8 cellular contexts compared by ENCODE assay signal in the genomic region with DNA sequence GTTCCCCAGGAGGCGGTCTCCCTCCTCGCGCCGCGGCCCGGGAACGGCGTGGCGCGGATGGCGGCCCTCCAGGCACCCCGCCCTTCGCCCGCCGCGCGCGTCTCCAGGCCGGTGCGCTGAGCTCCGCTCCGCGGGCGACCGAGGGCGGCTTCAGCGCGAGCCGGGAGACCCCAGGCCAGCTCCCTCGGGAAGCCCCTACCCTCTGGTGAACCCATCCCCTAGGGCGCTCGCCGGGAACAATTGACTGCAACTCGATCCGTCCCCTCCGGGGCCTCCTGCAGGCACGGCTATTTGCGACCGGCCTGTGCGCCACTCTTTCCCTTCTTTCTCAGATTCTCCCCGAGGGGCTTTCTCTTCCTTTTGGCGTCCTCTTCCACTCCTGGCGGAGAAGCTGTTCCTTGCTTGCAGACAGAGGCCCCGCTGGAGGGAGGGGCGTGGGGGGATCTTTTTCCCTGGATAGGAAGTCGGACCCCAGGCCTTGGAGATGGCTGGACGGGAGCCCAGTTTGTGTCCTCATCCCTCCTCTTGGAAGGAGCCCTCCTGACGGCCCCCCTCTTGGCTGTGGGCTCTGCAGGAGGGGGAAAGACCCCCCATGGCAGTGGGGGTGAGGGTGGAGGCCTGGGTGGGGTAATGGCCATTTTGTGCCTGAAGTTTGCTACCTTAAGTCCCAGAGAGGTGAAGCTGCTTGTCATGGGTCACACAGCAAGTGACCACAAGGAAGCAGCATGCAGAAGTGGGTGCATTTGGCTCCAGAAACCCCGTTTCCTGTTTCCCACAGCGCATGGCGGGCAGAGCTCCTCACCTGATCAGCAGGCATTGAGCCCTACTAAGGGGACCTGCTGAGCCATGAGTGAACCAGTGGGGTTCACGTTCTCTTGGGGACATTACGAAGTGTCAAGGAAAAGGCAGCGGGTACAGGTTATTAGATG. TPM values are rescaled to one million over a fixed set of nuclear protein-coding genes. Genes with fewer than 3 reads are reported as not detected.
DNase-seq lines count a peak whose midpoint lies in the region; ATAC-seq, FAIRE-seq and TF ChIP-seq lines count a peak whose summit lies in the region.

No MANE protein-coding gene starts in this region.

- peaks cover 14% of the 10 kb centered on the region for H3K79me1 ChIP-seq in H1 (ENCODE audit: low read depth, low read length)

- peak overlapping the region in 3 of 9 donors; percentile 3 to 88 (median 59) for H3K27ac Mint-ChIP-seq in naive thymus-derived CD4-positive, alpha-beta T cell

- peak overlapping the region; percentile 80 for H2BK120ac ChIP-seq in H1 (replicated peaks; ENCODE audit: low read depth, low read length)

- H3K4me2 ChIP-seq in H1 (ENCODE audit: insufficient read depth in 1 of 2, low read depth in 2 of 2, low read length in 2 of 2) = peak overlapping the region; percentile 93 to 95

- no peak overlapping the region for H3K14ac ChIP-seq in H1 (ENCODE audit: insufficient read length)

- peak; percentile 57 for DNase-seq in AG08396 (ENCODE audit: low spot score)
- DNase-seq in GM13977 (ENCODE audit: low spot score) = peak; percentile 54
- DNase-seq in RWPE2 (ENCODE audit: low spot score) = peak; percentile 60
- peak in 1 of 2 experiments; percentile 82 for DNase-seq in H1 (ENCODE audit: low read depth in 1 of 2, low spot score in 2 of 2)
- DNase-seq in naive thymus-derived CD4-positive, alpha-beta T cell = peak in 1 of 9 donors; percentile 49
- no peak for DNase-seq in SIG-M5 treated with dmso at 0.1 percent for 504 hours (lab: John Stamatoyannopoulos, UW; ENCODE audit: unreplicated experiment)
- no peak for DNase-seq in NCI-H2029 (lab: John Stamatoyannopoulos, UW)

- peak overlapping the region; percentile 90; the same call in 1 of the 2 replicates for H2BK5ac ChIP-seq in H1 (ENCODE audit: low read depth, low read length)

- WGBS in H1 (ENCODE audit: extremely low coverage in 1 of 2, insufficient coverage in 1 of 2, insufficient read length in 1 of 2, insufficient replicate concordance in 2 of 2, low coverage in 1 of 2, low lambda C conversion rate in 2 of 2, missing lambda C conversion rate in 1 of 2), 2 experiments = 6% methylated on average over 30 of the region's 54 CpGs; no CpG with 5 or more reads in 1 of the 2 experiments

- H3K27me3 ChIP-seq in RWPE2 (ENCODE audit: insufficient read depth, poor library complexity, severe bottlenecking) = no peaks in the 10 kb centered on the region
- H3K27me3 ChIP-seq in H1 (replicated peaks in 1 of 4; ENCODE audit: control insufficient read depth in 3 of 4, extremely low read depth in 1 of 4, insufficient read depth in 3 of 4, low read length in 3 of 4) = peaks cover 0 to 15% (median 8%) of the 10 kb centered on the region in 4 experiments; a peak in 3 of 7 replicates
- peaks cover 0 to 12% of the 10 kb centered on the region in 2 donors for H3K27me3 ChIP-seq in naive thymus-derived CD4-positive, alpha-beta T cell (ENCODE audit: control insufficient read depth in 2 of 2, insufficient read depth in 2 of 2, low read length in 2 of 2)

- peak overlapping the region; percentile 50 for H3K4me3 ChIP-seq in RWPE2 (ENCODE audit: severe bottlenecking)
- peak overlapping the region; percentile 73 to 80 (median 77) for H3K4me3 ChIP-seq in H1 (ENCODE audit: extremely low read depth in 1 of 4, insufficient read depth in 2 of 4, low read depth in 3 of 4, low read length in 4 of 4)
- H3K4me3 ChIP-seq in naive thymus-derived CD4-positive, alpha-beta T cell (ENCODE audit: low read length) = peak overlapping the region; percentile 25

- H2AK5ac ChIP-seq in H1 (ENCODE audit: low read depth, low read length) = peak overlapping the region; percentile 94

- in situ Hi-C loops in GM13977 (cut with MboI; ENCODE audit: low pct_unique_long_range_greater_than_20kb, low sequenced_read_pairs, unreplicated experiment) = no loop called here

- no peak for TF ChIP-seq EP300 in H1 (IDR thresholded peaks at IDR 0.05; ENCODE audit: borderline replicate concordance in 1 of 2, low read depth in 2 of 2, low read length in 2 of 2)

- H3K36me3 ChIP-seq in RWPE2 (ENCODE audit: low read depth) (peaks cover 45% of the 10 kb centered on the region), H1 (ENCODE audit: control insufficient read depth in 2 of 4, insufficient read depth in 4 of 4, low read length in 3 of 4) (no peaks in the 10 kb centered on the region)
- no peaks in the 10 kb centered on the region for H3K36me3 ChIP-seq in naive thymus-derived CD4-positive, alpha-beta T cell (ENCODE audit: control insufficient read depth in 2 of 3, insufficient read depth in 3 of 3, low read length in 3 of 3)

- H3K4me1 ChIP-seq in RWPE2 (ENCODE audit: insufficient read depth, poor library complexity, severe bottlenecking) (peaks cover 43% of the 10 kb centered on the region), H1 (replicated peaks in 1 of 4; ENCODE audit: control insufficient read depth in 3 of 4, insufficient read depth in 4 of 4, low read length in 3 of 4) (peaks cover 0 to 44% (median 37%) of the 10 kb centered on the region in 4 experiments; a peak in 6 of 7 replicates)
- peaks cover 14 to 31% of the 10 kb centered on the region in 2 donors for H3K4me1 ChIP-seq in naive thymus-derived CD4-positive, alpha-beta T cell (ENCODE audit: control insufficient read depth in 2 of 2, insufficient read depth in 2 of 2, low read length in 2 of 2)

- H4K20me1 ChIP-seq in H1 (replicated peaks in 1 of 2; ENCODE audit: control insufficient read depth in 1 of 2, insufficient read depth in 2 of 2, low read length in 2 of 2) = peaks cover 16 to 32% of the 10 kb centered on the region in 2 experiments

- ATAC-seq in RWPE2 (ENCODE audit: low read depth) (no peak), HG03342 (IDR thresholded peaks at IDR 0.05; ENCODE audit: unreplicated experiment) (no peak)
- ATAC-seq in naive thymus-derived CD4-positive, alpha-beta T cell = no peak

- H4K5ac ChIP-seq in H1 (ENCODE audit: insufficient read length, low read depth, low read length) = peak overlapping the region; percentile 18

- H3K4me1 Mint-ChIP-seq in naive thymus-derived CD4-positive, alpha-beta T cell = peaks cover 15 to 29% (median 20%) of the 10 kb centered on the region in 7 donors

- H3K9ac ChIP-seq in H1 (replicated peaks in 1 of 4; ENCODE audit: extremely low read depth in 1 of 4, low read depth in 3 of 4, low read length in 3 of 4) = peak overlapping the region; percentile 1 to 89 (median 82)

- TF ChIP-seq POLR2A in H1 (IDR thresholded peaks at IDR 0.05; ENCODE audit: control extremely low read depth in 1 of 2, low read depth in 2 of 2, low read length in 2 of 2) = peak in 1 of 2 experiments; percentile 5; a peak in 1 of 3 replicates

- peak overlapping the region; percentile 95 for H3K18ac ChIP-seq in H1 (ENCODE audit: extremely low read depth, low read length)

- H4K8ac ChIP-seq in H1 (ENCODE audit: extremely low read depth, insufficient read depth, low read length) = peak overlapping the region; percentile 92

- peak overlapping the region; percentile 87; the same call in 1 of the 2 replicates for H2BK12ac ChIP-seq in H1 (ENCODE audit: low read depth, low read length)

- peaks cover 32% of the 10 kb centered on the region for H3K23me2 ChIP-seq in H1 (ENCODE audit: low read depth, low read length)

- FAIRE-seq in H1 (lab: Jason Lieb, UNC) = no peak

- peak overlapping the region; percentile 91 for H4K91ac ChIP-seq in H1 (replicated peaks; ENCODE audit: insufficient read length, low read length)

- H3K9me3 ChIP-seq in RWPE2 (ENCODE audit: severe bottlenecking) (no peaks in the 10 kb centered on the region), H1 (ENCODE audit: insufficient read depth in 2 of 2, low read depth in 1 of 2, low read length in 1 of 2) (no peaks in the 10 kb centered on the region; a peak in 1 of 4 replicates)
- no peaks in the 10 kb centered on the region for H3K9me3 ChIP-seq in naive thymus-derived CD4-positive, alpha-beta T cell (ENCODE audit: control insufficient read depth in 2 of 3, low read length in 3 of 3)

- CTCF ChIA-PET in H1 (lab: Charles Lee; ENCODE audit: partially characterized antibody) = interaction anchor here (0.7 to 2.1 kb wide), 17 partner anchors 14 to 676 kb away, joined by 3 to 8 read pairs (median 3); no protein-coding TSS in a partner anchor
- CTCF ChIA-PET in naive thymus-derived CD4-positive, alpha-beta T cell (lab: Charles Lee) = no interaction called here

- no peak for TF ChIP-seq CTCF in GM13977 (IDR thresholded peaks at IDR 0.05; ENCODE audit: extremely low read depth, insufficient read depth, missing control alignments)
- no peak for TF ChIP-seq CTCF in RWPE2 (IDR thresholded peaks at IDR 0.05; ENCODE audit: poor library complexity, severe bottlenecking)
- TF ChIP-seq CTCF in H1 (IDR thresholded peaks at IDR 0.05; ENCODE audit: control extremely low read depth in 1 of 3, insufficient read depth in 1 of 3, low read depth in 1 of 3, low read length in 3 of 3) = no peak

- H3K27ac ChIP-seq in RWPE2 (ENCODE audit: poor library complexity, severe bottlenecking) (peak overlapping the region; percentile 99), H1 (ENCODE audit: low read depth, low read length) (peak overlapping the region; percentile 64; the same call in 1 of the 2 replicates)
- no peak overlapping the region for H3K27ac ChIP-seq in naive thymus-derived CD4-positive, alpha-beta T cell (ENCODE audit: low read depth, low read length)

- no peaks in the 10 kb centered on the region for H3K36me3 Mint-ChIP-seq in naive thymus-derived CD4-positive, alpha-beta T cell

- POLR2A ChIA-PET in H1 (lab: Charles Lee; ENCODE audit: partially characterized antibody) = interaction anchor here (0.7 to 2.1 kb wide), 12 partner anchors 9 to 819 kb away, joined by 3 to 8 read pairs (median 4); a partner anchor contains a TSS
- POLR2A ChIA-PET in naive thymus-derived CD4-positive, alpha-beta T cell (lab: Charles Lee) = interaction anchor here (0.6 kb wide), 1 partner anchor 231 kb away, joined by 4 read pairs; no protein-coding TSS in a partner anchor

- no peak overlapping the region for H3K23ac ChIP-seq in H1 (ENCODE audit: insufficient read length)

- TF ChIP-seq RAD21 in H1 (IDR thresholded peaks at IDR 0.05 in 1 of 2, conservative IDR thresholded peaks at IDR 0.05 in 1 of 2; ENCODE audit: low read depth in 2 of 2, low read length in 2 of 2) = peak in 1 of 2 experiments; percentile 17; a peak in 1 of 4 replicates

- peak overlapping the region; percentile 55 to 86 (median 76) for H3K4me3 Mint-ChIP-seq in naive thymus-derived CD4-positive, alpha-beta T cell

- no peak overlapping the region for H2AFZ ChIP-seq in H1 (ENCODE audit: low read length)

- H3K4ac ChIP-seq in H1 (replicated peaks; ENCODE audit: insufficient read length, low read depth, low read length) = peak overlapping the region; percentile 96

- peak overlapping the region; percentile 56 for H3K56ac ChIP-seq in H1 (replicated peaks; ENCODE audit: insufficient read length, low read depth, low read length)

- no peaks in the 10 kb centered on the region for H3K9me3 Mint-ChIP-seq in naive thymus-derived CD4-positive, alpha-beta T cell

- H2BK20ac ChIP-seq in H1 (ENCODE audit: low read length) = no peak overlapping the region

- intact Hi-C loops in naive thymus-derived CD4-positive, alpha-beta T cell (cut with micrococcal nuclease) = no loop called here

- peaks cover 16 to 37% (median 21%) of the 10 kb centered on the region in 5 donors for H3K27me3 Mint-ChIP-seq in naive thymus-derived CD4-positive, alpha-beta T cell

- peaks cover 21 to 65% of the 10 kb centered on the region in 2 experiments for H3K79me2 ChIP-seq in H1 (ENCODE audit: control insufficient read depth in 1 of 2, insufficient read depth in 2 of 2, low read length in 2 of 2)

- no peak overlapping the region for H2BK15ac ChIP-seq in H1 (ENCODE audit: low read length)

RNA-seq across cellular contexts. Expression of a gene that starts 2.3 kb away (rescaled TPM):
- 300 and 304 TPM in 2 replicates for total RNA-seq in H1 (2021; fragmentation: NEBNext Ultra II Directional; extraction: Animal tissue kit (Norgen Biotek cat#: 25700))
- 220 and 354 TPM in 2 replicates for polyA plus RNA-seq in H1 (2011; rRNA removed)
- polyA plus RNA-seq in H1 (2011; cell fraction: cytosol; rRNA removed) = 162 TPM
- polyA plus RNA-seq in H1 (2011; cell fraction: nucleus; rRNA removed) = 211 TPM
- polyA plus RNA-seq in H1 (2012, experiment 1 of 2) = 134 to 263 TPM (median 248 TPM) in 4 replicates
- polyA plus RNA-seq in H1 (2012, experiment 2 of 2) = 286 TPM
- 278 TPM for polyA plus RNA-seq in H1 (2013, experiment 1 of 2)
- polyA plus RNA-seq in H1 (2013, experiment 2 of 2) = 278 TPM
- polyA minus RNA-seq in H1 (2011; rRNA and poly(A)+ RNA removed) = 63.6 and 68.5 TPM in 2 replicates
- 239 TPM for polyA minus RNA-seq in H1 (2011; cell fraction: cytosol; rRNA and poly(A)+ RNA removed)
- 150 TPM for polyA minus RNA-seq in H1 (2011; cell fraction: nucleus; rRNA and poly(A)+ RNA removed)
- 10 to 100 TPM in 1 of 5 experiments, 1 to 10 TPM in 4; 1.1 to 22.6 (median 6.2) TPM for total RNA-seq in naive thymus-derived CD4-positive, alpha-beta T cell
- under 1 TPM in 1 of 2 donors, not detected in 1; 0.09 TPM for polyA plus RNA-seq in naive thymus-derived CD4-positive, alpha-beta T cell

Comparison
In these comparisons a context has a peak if more than half of its experiments do, and no peak if none do; other contexts are left out.
1. DNase-seq: peak in AG08396 (single experiment), GM13977 (single experiment) and RWPE2 (single experiment); none in SIG-M5 treated with dmso at 0.1 percent for 504 hours (single experiment) and NCI-H2029 (single experiment).
2. H3K4me3 ChIP-seq: peak in every context shown above with its lines; median percentile 77 in H1; 50 in RWPE2; 25 in naive thymus-derived CD4-positive, alpha-beta T cell.
3. RNA of a gene that starts 2.3 kb away (total RNA-seq): 300 to 304 TPM in H1; 1.1 to 22.6 TPM in naive thymus-derived CD4-positive, alpha-beta T cell; every median in the first group is over 10 times any median in the second.